Comparison of ENCODE assay signal across 1 cellular context in genomic region chr20:21301940-21302644, GRCh38.
TF ChIP-seq lines count a peak whose summit lies in the region.

No MANE protein-coding gene starts in this region.

TF ChIP-seq in HepG2, 621 proteins besides CTCF, POLR2A, EP300 and RAD21 (continued from another document):
- TF ChIP-seq ZBTB46 (CRISPR knock-in tag; IDR thresholded peaks at IDR 0.05; ENCODE audit: borderline replicate concordance): no peak; the same call in 1 of the 2 replicates
- 0 out of 2 replicates have a peak, but pooled peaks have one; percentile 65 for TF ChIP-seq FOXO4 (CRISPR knock-in tag; conservative IDR thresholded peaks at IDR 0.05)
- TF ChIP-seq ZNF264 (CRISPR knock-in tag; IDR thresholded peaks at IDR 0.05): 0 out of 2 replicates have a peak, but pooled peaks have one; percentile 43
- no peak for TF ChIP-seq ZNF691 (CRISPR knock-in tag; IDR thresholded peaks at IDR 0.05; ENCODE audit: borderline replicate concordance, low read depth)
- TF ChIP-seq STAT5B (CRISPR knock-in tag; IDR thresholded peaks at IDR 0.05): no peak
- 0 out of 2 replicates have a peak, but pooled peaks have one; percentile 56 for TF ChIP-seq ZNF431 (CRISPR knock-in tag; IDR thresholded peaks at IDR 0.05; ENCODE audit: borderline replicate concordance, low read depth)
- no peak for TF ChIP-seq IRF9 (CRISPR knock-in tag; IDR thresholded peaks at IDR 0.05; ENCODE audit: borderline replicate concordance)
- TF ChIP-seq, protein P1, sequence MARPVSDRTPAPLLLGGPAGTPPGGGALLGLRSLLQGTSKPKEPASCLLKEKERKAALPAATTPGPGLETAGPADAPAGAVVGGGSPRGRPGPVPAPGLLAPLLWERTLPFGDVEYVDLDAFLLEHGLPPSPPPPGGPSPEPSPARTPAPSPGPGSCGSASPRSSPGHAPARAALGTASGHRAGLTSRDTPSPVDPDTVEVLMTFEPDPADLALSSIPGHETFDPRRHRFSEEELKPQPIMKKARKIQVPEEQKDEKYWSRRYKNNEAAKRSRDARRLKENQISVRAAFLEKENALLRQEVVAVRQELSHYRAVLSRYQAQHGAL (CRISPR knock-in tag; IDR thresholded peaks at IDR 0.05; ENCODE audit: not compliant biosample characterization): peak; percentile 57
- no peak for TF ChIP-seq CSRNP2 (CRISPR knock-in tag; conservative IDR thresholded peaks at IDR 0.05; ENCODE audit: low read depth)
- no peak for TF ChIP-seq ZFX (CRISPR knock-in tag; IDR thresholded peaks at IDR 0.05; ENCODE audit: low read depth)
- TF ChIP-seq, protein P2, sequence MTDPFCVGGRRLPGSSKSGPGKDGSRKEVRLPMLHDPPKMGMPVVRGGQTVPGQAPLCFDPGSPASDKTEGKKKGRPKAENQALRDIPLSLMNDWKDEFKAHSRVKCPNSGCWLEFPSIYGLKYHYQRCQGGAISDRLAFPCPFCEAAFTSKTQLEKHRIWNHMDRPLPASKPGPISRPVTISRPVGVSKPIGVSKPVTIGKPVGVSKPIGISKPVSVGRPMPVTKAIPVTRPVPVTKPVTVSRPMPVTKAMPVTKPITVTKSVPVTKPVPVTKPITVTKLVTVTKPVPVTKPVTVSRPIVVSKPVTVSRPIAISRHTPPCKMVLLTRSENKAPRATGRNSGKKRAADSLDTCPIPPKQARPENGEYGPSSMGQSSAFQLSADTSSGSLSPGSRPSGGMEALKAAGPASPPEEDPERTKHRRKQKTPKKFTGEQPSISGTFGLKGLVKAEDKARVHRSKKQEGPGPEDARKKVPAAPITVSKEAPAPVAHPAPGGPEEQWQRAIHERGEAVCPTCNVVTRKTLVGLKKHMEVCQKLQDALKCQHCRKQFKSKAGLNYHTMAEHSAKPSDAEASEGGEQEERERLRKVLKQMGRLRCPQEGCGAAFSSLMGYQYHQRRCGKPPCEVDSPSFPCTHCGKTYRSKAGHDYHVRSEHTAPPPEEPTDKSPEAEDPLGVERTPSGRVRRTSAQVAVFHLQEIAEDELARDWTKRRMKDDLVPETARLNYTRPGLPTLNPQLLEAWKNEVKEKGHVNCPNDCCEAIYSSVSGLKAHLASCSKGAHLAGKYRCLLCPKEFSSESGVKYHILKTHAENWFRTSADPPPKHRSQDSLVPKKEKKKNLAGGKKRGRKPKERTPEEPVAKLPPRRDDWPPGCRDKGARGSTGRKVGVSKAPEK (CRISPR knock-in tag; IDR thresholded peaks at IDR 0.05; ENCODE audit: borderline replicate concordance): 0 out of 2 replicates have a peak, but pooled peaks have one; percentile 10
- TF ChIP-seq MEF2D (CRISPR knock-in tag; IDR thresholded peaks at IDR 0.05): 0 out of 2 replicates have a peak, but pooled peaks have one; percentile 22
- 0 out of 2 replicates have a peak, but pooled peaks have one; percentile 31 for TF ChIP-seq ZNF557 (CRISPR knock-in tag; IDR thresholded peaks at IDR 0.05)
TF ChIP-seq in HepG2: peak in this region for 16.
